16 cellular contexts compared by ENCODE assay signal in genomic region chr5:5353681-5354080, GRCh38.
"Had no signal": no experiment of that assay in that cellular context is flagged by ENCODE, and none has a peak within 500 bp of the region (broad histone marks: within the 10 kb centered on the region; RNA-seq: fewer than 3 reads in every experiment).

No MANE protein-coding gene starts in this region.

- DNase-seq: activated CD4-positive, alpha-beta memory T cell treated with anti-CD3 and anti-CD28 coated beads for 36 hours; activated gamma-delta T cell; activated naive CD8-positive, alpha-beta T cell treated with anti-CD3 and anti-CD28 coated beads for 36 hours; activated T-cell treated with anti-CD3 and anti-CD28 coated beads, Interleukin-2, amount 50 U/mL, for 4 hours; brain microvascular endothelial cell; cerebellar nuclear complex; nephron progenitor cell; psoas muscle; stimulated activated naive CD4-positive, alpha-beta T cell; substantia nigra had no signal

- H3K4me1 Mint-ChIP-seq: activated naive CD8-positive, alpha-beta T cell treated with anti-CD3 and anti-CD28 coated beads for 36 hours; memory B cell had no signal

- H3K27ac Mint-ChIP-seq: activated CD4-positive, alpha-beta memory T cell treated with anti-CD3 and anti-CD28 coated beads for 36 hours; activated naive CD8-positive, alpha-beta T cell treated with anti-CD3 and anti-CD28 coated beads for 36 hours; memory B cell; nephron progenitor cell; T-helper 2 cell treated with Interferon-gamma antibody and Interleukin-4, amounts not matched to agents 5 μg/mL and 100 μg/mL, for 36 hours had no signal

- H3K27me3 Mint-ChIP-seq: activated CD4-positive, alpha-beta memory T cell treated with anti-CD3 and anti-CD28 coated beads for 36 hours; activated naive CD8-positive, alpha-beta T cell treated with anti-CD3 and anti-CD28 coated beads for 36 hours had no signal

- H3K36me3 Mint-ChIP-seq: activated CD4-positive, alpha-beta memory T cell treated with anti-CD3 and anti-CD28 coated beads for 36 hours; activated naive CD8-positive, alpha-beta T cell treated with anti-CD3 and anti-CD28 coated beads for 36 hours; memory B cell had no signal

- H3K9me3 Mint-ChIP-seq: activated CD4-positive, alpha-beta memory T cell treated with anti-CD3 and anti-CD28 coated beads for 36 hours; activated naive CD8-positive, alpha-beta T cell treated with anti-CD3 and anti-CD28 coated beads for 36 hours; activated T-cell treated with anti-CD3 and anti-CD28 coated beads, Interleukin-2, amount 50 U/mL, for 4 hours; nephron progenitor cell; T-helper 2 cell treated with Interferon-gamma antibody and Interleukin-4, amounts not matched to agents 5 μg/mL and 100 μg/mL, for 36 hours had no signal

- H3K27ac ChIP-seq: brain microvascular endothelial cell, psoas muscle, upper lobe of left lung had no signal

- H3K27me3 ChIP-seq: brain microvascular endothelial cell, upper lobe of left lung had no signal

- H3K9me3 ChIP-seq: psoas muscle, upper lobe of left lung had no signal

- ATAC-seq: activated CD4-positive, CD25-positive, alpha-beta regulatory T cell treated with anti-CD3 and anti-CD28 coated beads, Interleukin-2, amount 50 U/mL, for 24 hours; activated T-cell treated with anti-CD3 and anti-CD28 coated beads, Interleukin-2, amount 50 U/mL, for 4 hours; left lobe of liver; psoas muscle; sciatic nerve had no signal

- H3K4me3 Mint-ChIP-seq: activated CD4-positive, alpha-beta memory T cell treated with anti-CD3 and anti-CD28 coated beads for 36 hours; activated naive CD8-positive, alpha-beta T cell treated with anti-CD3 and anti-CD28 coated beads for 36 hours; activated T-cell treated with anti-CD3 and anti-CD28 coated beads, Interleukin-2, amount 50 U/mL, for 4 hours; memory B cell; nephron progenitor cell; T-helper 2 cell treated with Interferon-gamma antibody and Interleukin-4, amounts not matched to agents 5 μg/mL and 100 μg/mL, for 36 hours had no signal

- H3K4me1 ChIP-seq: psoas muscle, upper lobe of left lung had no signal

- H3K36me3 ChIP-seq: brain microvascular endothelial cell, upper lobe of left lung had no signal

- H3K4me3 ChIP-seq: psoas muscle, upper lobe of left lung had no signal
